In the genomic region with DNA sequence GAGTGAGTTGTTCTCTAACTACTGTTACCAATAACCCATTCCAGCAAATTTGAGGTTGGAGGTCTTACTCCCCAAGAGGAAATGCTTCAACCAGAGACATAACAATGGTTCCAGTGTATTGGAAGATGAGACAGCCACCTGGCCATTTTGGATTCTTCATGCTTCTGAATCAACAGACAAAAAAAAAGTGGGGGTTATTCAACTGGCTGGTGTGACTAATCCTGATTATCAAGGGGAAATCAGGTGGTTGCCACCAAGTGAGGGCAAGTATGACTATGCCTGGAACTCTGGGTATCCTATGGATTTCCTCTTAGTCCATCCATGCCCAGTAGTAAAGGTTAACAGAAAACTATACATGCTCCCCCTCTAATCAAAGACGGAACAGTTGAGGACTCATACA, we compare ENCODE assay signal across 24 cellular contexts. TPM values are rescaled to one million over a fixed set of nuclear protein-coding genes. Genes with fewer than 3 reads are reported as not detected.
DNase-seq lines count a peak whose midpoint lies in the region; ATAC-seq, FAIRE-seq and TF ChIP-seq lines count a peak whose summit lies in the region.
"Had no signal": no experiment of that assay in that cellular context is flagged by ENCODE, and none has a peak within 500 bp of the region (broad histone marks: within the 10 kb centered on the region; RNA-seq: fewer than 3 reads in every experiment).

No MANE protein-coding gene starts in this region.

- in situ Hi-C loops in K562 (cut with MboI): no loop called here

- TF ChIP-seq RAD21 in K562 (CRISPR knock-in tag; conservative IDR thresholded peaks at IDR 0.05 in 1 of 2, IDR thresholded peaks at IDR 0.05 in 1 of 2): no peak

- H3K4me1 ChIP-seq in K562 (replicated peaks in 1 of 2; ENCODE audit: control insufficient read depth in 2 of 2, insufficient read depth in 2 of 2, low read length in 2 of 2) (no peaks in the 10 kb centered on the region), psoas muscle (no peaks in the 10 kb centered on the region)
- H3K4me1 ChIP-seq: Caco-2 had no signal

- no TSS peak for BruUV-seq in K562 (replicated peaks; lab: Mats Ljungman, UMichigan)

- H3K9me3 ChIP-seq in K562 (replicated peaks; ENCODE audit: control insufficient read depth, insufficient read depth, low read depth, low read length) (no peaks in the 10 kb centered on the region), psoas muscle (no peaks in the 10 kb centered on the region)
- H3K9me3 ChIP-seq: BLaER1, Caco-2 had no signal

- no peaks in the 10 kb centered on the region for H3K36me3 ChIP-seq in K562 (ENCODE audit: control insufficient read depth, insufficient read depth, low read length)
- no peaks in the 10 kb centered on the region for H3K36me3 ChIP-seq in psoas muscle (ENCODE audit: insufficient read depth in 1 of 2, low read depth in 1 of 2)
- H3K36me3 ChIP-seq: BLaER1 had no signal

- no peak overlapping the region for H3K9ac ChIP-seq in K562 (ENCODE audit: insufficient read depth in 1 of 2, low read depth in 2 of 2, low read length in 2 of 2)
- H3K9ac ChIP-seq: BLaER1, GM23248 had no signal

- no peaks in the 10 kb centered on the region for H3K79me2 ChIP-seq in K562 (ENCODE audit: control insufficient read depth, insufficient read depth, low read length)

- H3K27ac ChIP-seq in K562 (ENCODE audit: extremely low read depth, low read depth, low read length) (no peak overlapping the region), epithelial cell of prostate (no peak overlapping the region), psoas muscle (no peak overlapping the region)
- H3K27ac ChIP-seq: BLaER1, C4-2B, GM23248 had no signal

- no peak for TF ChIP-seq POLR2A in K562 (conservative IDR thresholded peaks at IDR 0.05)

- H3K4me3 ChIP-seq in K562: no peak overlapping the region
- no peak overlapping the region for H3K4me3 ChIP-seq in psoas muscle
- H3K4me3 ChIP-seq: BLaER1, GM12878, GM23248 had no signal

- H3K9me1 ChIP-seq in K562 (ENCODE audit: control insufficient read depth, insufficient read depth, low read length): no peaks in the 10 kb centered on the region

- POLR2A ChIA-PET in K562 (lab: Yijun Ruan, JAX): interaction anchor here (0.8 kb wide), 1 partner anchor 21 kb away, joined by 4 read pairs; no protein-coding TSS in a partner anchor
- POLR2A ChIA-PET in naive thymus-derived CD8-positive, alpha-beta T cell (lab: Charles Lee): interaction anchor here (0.6 kb wide), 1 partner anchor 179 kb away, joined by 3 read pairs; no protein-coding TSS in a partner anchor

- no peak overlapping the region for H3K4me2 ChIP-seq in K562 (ENCODE audit: insufficient read depth, low read length)
- H3K4me2 ChIP-seq: BLaER1 had no signal

- peaks cover 0 to 9% (median 0%) of the 10 kb centered on the region in 5 donors for H3K27me3 Mint-ChIP-seq in naive thymus-derived CD8-positive, alpha-beta T cell

- CTCF ChIA-PET in K562 (lab: Yijun Ruan, JAX; ENCODE audit: low intra/inter-chr PET ratio): no interaction called here

- peaks cover 0 to 2% (median 0%) of the 10 kb centered on the region in 4 donors for H3K4me1 Mint-ChIP-seq in naive thymus-derived CD8-positive, alpha-beta T cell
- H3K4me1 Mint-ChIP-seq: B cell, H9 had no signal

- H3K27ac Mint-ChIP-seq in naive thymus-derived CD8-positive, alpha-beta T cell: no peak overlapping the region
- H3K27ac Mint-ChIP-seq: B cell; CD4-positive, CD25-positive, alpha-beta regulatory T cell; CD8-positive, alpha-beta T cell; H9 had no signal

- ATAC-seq in K562 (no peak), psoas muscle (no peak)
- no peak for ATAC-seq in naive thymus-derived CD8-positive, alpha-beta T cell
- ATAC-seq: CD8-positive, alpha-beta T cell; GM12878; HCT116 had no signal

- no peak overlapping the region for H2AFZ ChIP-seq in K562 (ENCODE audit: low read depth, low read length)
- H2AFZ ChIP-seq: GM23248 had no signal

- no peak for FAIRE-seq in K562 (lab: Jason Lieb, UNC)
- FAIRE-seq: A204.1, GM12878, GM19239, H1 had no signal

- TF ChIP-seq CTCF in K562 (IDR thresholded peaks at IDR 0.05 in 2 of 3, conservative IDR thresholded peaks at IDR 0.05 in 1 of 3; ENCODE audit: insufficient read depth in 2 of 3, low read depth in 1 of 3, low read length in 3 of 3): no peak
- no peak for TF ChIP-seq CTCF in psoas muscle (IDR thresholded peaks at IDR 0.05)

- DNase-seq in A172 (ENCODE audit: low spot score) (peak; percentile 16), Daoy (ENCODE audit: low read depth) (peak; percentile 19), K562 (ENCODE audit: extremely low read depth in 1 of 4, low spot score in 3 of 4) (no peak), epithelial cell of prostate (ENCODE audit: low read depth, low spot score) (peak; percentile 2), psoas muscle (no peak), NCI-H1092 treated with DMSO at 0.1 percent for 48 hours (lab: John Stamatoyannopoulos, UW) (no peak)
- no peak for DNase-seq in naive thymus-derived CD8-positive, alpha-beta T cell
- DNase-seq: Caco-2; CD4-positive, CD25-positive, alpha-beta regulatory T cell; CD8-positive, alpha-beta T cell; DMS153; DND-41; EL; GDM1; GM23248; H9 had no signal

- no peaks in the 10 kb centered on the region; a peak in 1 of 5 replicates for H3K27me3 ChIP-seq in K562 (ENCODE audit: control insufficient read depth in 2 of 2, insufficient read depth in 2 of 2, low read length in 2 of 2)
- no peaks in the 10 kb centered on the region for H3K27me3 ChIP-seq in psoas muscle (ENCODE audit: insufficient read depth in 3 of 3, low read length in 2 of 3)
- H3K27me3 ChIP-seq: BLaER1 had no signal

- intact Hi-C loops in K562 (cut with micrococcal nuclease) (no loop called here), psoas muscle (cut with DNase I) (no loop called here)

- no peak for TF ChIP-seq EP300 in K562 (IDR thresholded peaks at IDR 0.05; ENCODE audit: low read length)

- H3K4me3 Mint-ChIP-seq in naive thymus-derived CD8-positive, alpha-beta T cell: no peak overlapping the region
- H3K4me3 Mint-ChIP-seq: B cell; CD4-positive, CD25-positive, alpha-beta regulatory T cell; CD8-positive, alpha-beta T cell; H9 had no signal

- no peaks in the 10 kb centered on the region for H4K20me1 ChIP-seq in K562 (replicated peaks; ENCODE audit: control insufficient read depth, insufficient read depth, low read length)
- H4K20me1 ChIP-seq: BLaER1 had no signal

- 13% methylated on average over 1 of the region's 1 CpG for WGBS in K562 (ENCODE audit: insufficient coverage, low coverage, missing lambda C conversion rate)
- 72 to 91% (median 77%) methylated on average over 1 of the region's 1 CpG for WGBS in psoas muscle, 3 donors

- peaks cover 0 to 4% (median 0%) of the 10 kb centered on the region in 9 donors for H3K9me3 Mint-ChIP-seq in naive thymus-derived CD8-positive, alpha-beta T cell
- H3K9me3 Mint-ChIP-seq: CD8-positive, alpha-beta T cell had no signal

- H3K36me3 Mint-ChIP-seq in naive thymus-derived CD8-positive, alpha-beta T cell: peaks cover 0 to 4% (median 1%) of the 10 kb centered on the region in 3 donors
- H3K36me3 Mint-ChIP-seq: CD4-positive, CD25-positive, alpha-beta regulatory T cell; CD8-positive, alpha-beta T cell had no signal

TF ChIP-seq in K562, 482 proteins besides CTCF, POLR2A, EP300 and RAD21 (continues in another document):
- TF ChIP-seq FOSL1 (tag; conservative IDR thresholded peaks at IDR 0.05): peak; percentile 47; the same call in 1 of the 2 replicates

RNA-seq across cellular contexts. Expression of gene ZNF641, which starts 29.9 kb away (rescaled TPM):
- total RNA-seq in A172 (2014; rRNA removed; shearing (Covaris generic)): 8.4 and 15.1 TPM in 2 replicates
- 11.1 and 12.2 TPM in 2 replicates for total RNA-seq in Daoy (2014; rRNA removed; shearing (Covaris generic))
- 13.0 and 13.7 TPM in 2 replicates for total RNA-seq in K562 (2011; cell fraction: chromatin; rRNA removed; ENCODE audit: low replicate concordance)
- total RNA-seq in K562 (2011; cell fraction: nucleolus; rRNA removed): 12.0 and 12.5 TPM in 2 replicates
- total RNA-seq in K562 (2011; cell fraction: nucleoplasm; rRNA removed): 12.7 and 17.8 TPM in 2 replicates
- total RNA-seq in K562 (2014; rRNA removed): 11.3 and 12.2 TPM in 2 replicates
- total RNA-seq in K562 (2014; rRNA removed; fragmentation: Illumina TruSeq; extraction: Trizol): 10.5 and 12.3 TPM in 2 replicates
- total RNA-seq in K562 (2015; rRNA removed; fragmentation: Illumina TruSeq; extraction: Trizol): 13.6 and 15.6 TPM in 2 replicates
- 10.3 and 13.2 TPM in 2 replicates for total RNA-seq in K562 (2021)
- 3.4 and 9.2 TPM in 2 replicates for polyA plus RNA-seq in K562 (2011; rRNA removed)
- polyA plus RNA-seq in K562 (2011; cell fraction: cytosol; rRNA removed): 2.5 and 5.0 TPM in 2 replicates
- polyA plus RNA-seq in K562 (2011; cell fraction: nucleus; rRNA removed): 7.7 and 17.1 TPM in 2 replicates
- polyA plus RNA-seq in K562 (2012): 9.2 and 14.9 TPM in 2 replicates
- 8.8 and 10.8 TPM in 2 replicates for polyA plus RNA-seq in K562 (2014; fragmentation: Illumina TruSeq; extraction: Trizol)
- 1 to 10 TPM; 2.5 to 3.0 TPM for polyA plus RNA-seq in K562 (2014; fragmentation: Nextera tagmentation; extraction: Ambion mirVana)
- 6.9 and 7.4 TPM in 2 replicates for polyA plus RNA-seq in K562 (2014; rRNA removed)
- polyA minus RNA-seq in K562 (2011; rRNA and poly(A)+ RNA removed): 12.0 and 12.8 TPM in 2 replicates
- polyA minus RNA-seq in K562 (2011; cell fraction: cytosol; rRNA and poly(A)+ RNA removed): 5.4 and 6.0 TPM in 2 replicates
- 13.3 and 16.8 TPM in 2 replicates for polyA minus RNA-seq in K562 (2011; cell fraction: nucleus; rRNA and poly(A)+ RNA removed)
- 10 to 100 TPM; 17.4 to 41.5 (median 22.5) TPM for total RNA-seq in psoas muscle
- 10 to 100 TPM in 2 of 3 donors, 1 to 10 TPM in 1; 5.8 to 25.1 (median 12.8) TPM for polyA plus RNA-seq in psoas muscle
- total RNA-seq in naive thymus-derived CD8-positive, alpha-beta T cell: 10 to 100 TPM; 36.8 to 40.8 TPM
- 10 to 100 TPM; 10.4 to 15.8 (median 15.6) TPM for polyA plus RNA-seq in naive thymus-derived CD8-positive, alpha-beta T cell

Comparison
In these comparisons a context has a peak if more than half of its experiments do, and no peak if none do; other contexts are left out.
1. DNase-seq: peak in A172 (single experiment), Daoy (single experiment) and epithelial cell of prostate (single experiment); none in K562 (0 of 4), psoas muscle (0 of 2), naive thymus-derived CD8-positive, alpha-beta T cell (0 of 10) and NCI-H1092 treated with DMSO at 0.1 percent for 48 hours (single experiment).